In the genomic region with DNA sequence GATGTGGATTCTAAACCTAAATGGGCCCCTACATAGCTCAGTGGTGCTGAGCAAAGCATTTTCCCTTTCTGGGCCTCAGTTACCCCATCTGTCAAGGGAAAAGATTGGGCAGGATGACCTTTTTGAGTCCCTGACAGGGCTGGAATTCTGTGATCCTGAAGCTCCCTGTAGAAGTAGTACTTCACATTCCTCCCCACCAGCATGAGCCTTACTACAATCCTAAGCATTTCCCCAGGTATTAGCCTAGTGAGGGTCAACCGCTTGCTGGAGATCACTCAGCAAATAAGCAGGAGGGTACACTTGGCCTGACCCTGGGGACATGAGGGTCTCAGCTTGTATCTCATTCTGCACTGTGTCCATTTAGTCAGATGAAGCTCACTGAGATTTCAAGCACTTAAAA, we compare ENCODE assay signal across 18 cellular contexts. TPM values are rescaled to one million over a fixed set of nuclear protein-coding genes. Genes with fewer than 3 reads are reported as not detected.
A peak's percentile ranks its signal among the peaks of the same experiment; 100 is the strongest.
DNase-seq lines count a peak whose midpoint lies in the region; ATAC-seq and TF ChIP-seq lines count a peak whose summit lies in the region.
"Had no signal": no experiment of that assay in that cellular context is flagged by ENCODE, and none has a peak within 500 bp of the region (broad histone marks: within the 10 kb centered on the region; RNA-seq: fewer than 3 reads in every experiment).

No MANE protein-coding gene starts in this region.

- no peak overlapping the region for H3K9ac ChIP-seq in endodermal cell (ENCODE audit: extremely low read depth, low read length, poor library complexity, severe bottlenecking)

- no peak for DNase-seq in natural killer cell
- DNase-seq in natural killer cell treated with Interleukin-12 subunit alpha and Interleukin-12 subunit beta and Interleukin-15 and Interleukin-18, amount 100 ng/mL, for 72 hours (ENCODE audit: low spot score) = no peak
- no peak for DNase-seq in endodermal cell
- DNase-seq in NOMO-1 treated with DMSO at 0.1 percent for 48 hours (lab: John Stamatoyannopoulos, UW; ENCODE audit: unreplicated experiment) = no peak
- no peak for DNase-seq in effector CD8-positive, alpha-beta T cell (lab: John Stamatoyannopoulos, UW)
- no peak for DNase-seq in SKM-1 (lab: John Stamatoyannopoulos, UW; ENCODE audit: unreplicated experiment)
- DNase-seq: activated naive CD4-positive, alpha-beta T cell; NCI-H1105; NCI-H1930; retina; uterus had no signal

- no peaks in the 10 kb centered on the region for H3K36me3 Mint-ChIP-seq in natural killer cell
- no peaks in the 10 kb centered on the region for H3K36me3 Mint-ChIP-seq in natural killer cell treated with Interleukin-12 subunit alpha and Interleukin-12 subunit beta and Interleukin-15 and Interleukin-18, amount 100 ng/mL, for 72 hours
- peaks cover 3% of the 10 kb centered on the region for H3K36me3 Mint-ChIP-seq in endodermal cell (ENCODE audit: low read depth)
- H3K36me3 Mint-ChIP-seq: mesothelial cell of epicardium had no signal

- H3K27ac ChIP-seq in VCaP (peak overlapping the region; percentile 100), endodermal cell (ENCODE audit: low read depth, low read length) (no peak overlapping the region)
- H3K27ac ChIP-seq: SK-N-MC, suprapubic skin, uterus had no signal

- H3K4me3 ChIP-seq in endodermal cell (ENCODE audit: low read length) = no peak overlapping the region
- H3K4me3 ChIP-seq: dorsolateral prefrontal cortex, SK-N-MC, suprapubic skin, uterus had no signal

- TF ChIP-seq CTCF in natural killer cell (IDR thresholded peaks at IDR 0.05) = no peak
- TF ChIP-seq CTCF in VCaP (conservative IDR thresholded peaks at IDR 0.05) = no peak
- no peak for TF ChIP-seq CTCF in endodermal cell (conservative IDR thresholded peaks at IDR 0.05)

- no peak for ATAC-seq in natural killer cell
- ATAC-seq in natural killer cell treated with Interleukin-12 subunit alpha and Interleukin-12 subunit beta and Interleukin-15 and Interleukin-18, amount 100 ng/mL, for 72 hours = no peak
- ATAC-seq: stimulated activated memory B cell treated with anti-CD40 and anti-IgM and Interleukin-4, amounts not matched to agents 10 μg/mL and 1 μg/mL and 100 μg/mL, for 72 hours had no signal

- no peaks in the 10 kb centered on the region for H3K9me3 ChIP-seq in endodermal cell (ENCODE audit: control insufficient read depth, low read length)
- H3K9me3 ChIP-seq: suprapubic skin, uterus had no signal

- H3K27me3 Mint-ChIP-seq in natural killer cell (ENCODE audit: low read depth in 2 of 2) = no peaks in the 10 kb centered on the region
- H3K27me3 Mint-ChIP-seq in natural killer cell treated with Interleukin-12 subunit alpha and Interleukin-12 subunit beta and Interleukin-15 and Interleukin-18, amount 100 ng/mL, for 72 hours = no peaks in the 10 kb centered on the region
- H3K27me3 Mint-ChIP-seq in endodermal cell (ENCODE audit: insufficient read depth) = no peaks in the 10 kb centered on the region
- H3K27me3 Mint-ChIP-seq: naive thymus-derived CD4-positive, alpha-beta T cell; stimulated activated memory B cell treated with anti-CD40 and anti-IgM and Interleukin-4, amounts not matched to agents 10 μg/mL and 1 μg/mL and 100 μg/mL, for 72 hours had no signal

- H3K36me3 ChIP-seq in endodermal cell (ENCODE audit: control insufficient read depth, insufficient read depth, low read length) = no peaks in the 10 kb centered on the region
- H3K36me3 ChIP-seq: suprapubic skin, uterus had no signal

- intact Hi-C loops in natural killer cell (cut with micrococcal nuclease) = no loop called here

- peaks cover 30% of the 10 kb centered on the region for H3K4me1 ChIP-seq in endodermal cell (ENCODE audit: control insufficient read depth, insufficient read depth, low read length)
- H3K4me1 ChIP-seq: suprapubic skin, uterus had no signal

- H3K4me1 Mint-ChIP-seq in natural killer cell (peaks cover 17 to 18% of the 10 kb centered on the region in 2 donors), endodermal cell (peaks cover 47% of the 10 kb centered on the region)
- peaks cover 16 to 18% of the 10 kb centered on the region in 2 donors for H3K4me1 Mint-ChIP-seq in natural killer cell treated with Interleukin-12 subunit alpha and Interleukin-12 subunit beta and Interleukin-15 and Interleukin-18, amount 100 ng/mL, for 72 hours (ENCODE audit: low read depth in 2 of 2)

- H3K9me3 Mint-ChIP-seq in natural killer cell = no peaks in the 10 kb centered on the region
- no peaks in the 10 kb centered on the region for H3K9me3 Mint-ChIP-seq in natural killer cell treated with Interleukin-12 subunit alpha and Interleukin-12 subunit beta and Interleukin-15 and Interleukin-18, amount 100 ng/mL, for 72 hours
- H3K9me3 Mint-ChIP-seq in endodermal cell = no peaks in the 10 kb centered on the region
- H3K9me3 Mint-ChIP-seq: mesothelial cell of epicardium; naive thymus-derived CD4-positive, alpha-beta T cell; stimulated activated memory B cell treated with anti-CD40 and anti-IgM and Interleukin-4, amounts not matched to agents 10 μg/mL and 1 μg/mL and 100 μg/mL, for 72 hours had no signal

- peak overlapping the region; percentile 79 to 83 for H3K27ac Mint-ChIP-seq in natural killer cell
- H3K27ac Mint-ChIP-seq in natural killer cell treated with Interleukin-12 subunit alpha and Interleukin-12 subunit beta and Interleukin-15 and Interleukin-18, amount 100 ng/mL, for 72 hours = peak overlapping the region in 1 of 2 donors; percentile 86
- peak overlapping the region; percentile 26 for H3K27ac Mint-ChIP-seq in endodermal cell
- H3K27ac Mint-ChIP-seq: mesothelial cell of epicardium; stimulated activated memory B cell treated with anti-CD40 and anti-IgM and Interleukin-4, amounts not matched to agents 10 μg/mL and 1 μg/mL and 100 μg/mL, for 72 hours had no signal

- H3K27me3 ChIP-seq in endodermal cell (ENCODE audit: control insufficient read depth, insufficient read depth, low read length, poor library complexity, severe bottlenecking) = no peaks in the 10 kb centered on the region
- H3K27me3 ChIP-seq: dorsolateral prefrontal cortex, suprapubic skin, uterus had no signal

- WGBS in endodermal cell (ENCODE audit: insufficient coverage in 1 of 2, insufficient read length in 1 of 2), 2 experiments = 93 to 95% methylated on average over 1 of the region's 1 CpG

- H3K4me3 Mint-ChIP-seq in natural killer cell = no peak overlapping the region
- no peak overlapping the region for H3K4me3 Mint-ChIP-seq in natural killer cell treated with Interleukin-12 subunit alpha and Interleukin-12 subunit beta and Interleukin-15 and Interleukin-18, amount 100 ng/mL, for 72 hours
- H3K4me3 Mint-ChIP-seq in endodermal cell = no peak overlapping the region
- H3K4me3 Mint-ChIP-seq: mesothelial cell of epicardium; stimulated activated memory B cell treated with anti-CD40 and anti-IgM and Interleukin-4, amounts not matched to agents 10 μg/mL and 1 μg/mL and 100 μg/mL, for 72 hours had no signal

RNA-seq across cellular contexts. Expression of a gene that starts 13.4 kb away (rescaled TPM):
- total RNA-seq in natural killer cell (10 to 100 TPM; 27.1 to 30.3 (median 28.3) TPM), endodermal cell (10 to 100 TPM; 24.6 to 26.1 TPM)
- total RNA-seq in natural killer cell treated with Interleukin-12 subunit alpha and Interleukin-12 subunit beta and Interleukin-15 and Interleukin-18, amount 100 ng/mL, for 72 hours = 10 to 100 TPM; 19.0 to 20.6 TPM
- 32.2 TPM for polyA plus RNA-seq in endodermal cell (2013, experiment 1 of 2)
- 31.4 TPM for polyA plus RNA-seq in endodermal cell (2013, experiment 2 of 2)

RNA-seq across cellular contexts. Expression of a gene that starts 41.1 kb away (rescaled TPM):
- total RNA-seq in natural killer cell (10 to 100 TPM; 15.8 to 19.1 (median 15.8) TPM), endodermal cell (10 to 100 TPM; 21.4 to 32.4 TPM)
- 10 to 100 TPM; 21.6 to 29.1 TPM for total RNA-seq in natural killer cell treated with Interleukin-12 subunit alpha and Interleukin-12 subunit beta and Interleukin-15 and Interleukin-18, amount 100 ng/mL, for 72 hours
- polyA plus RNA-seq in endodermal cell (2013, experiment 1 of 2) = 26.4 TPM
- polyA plus RNA-seq in endodermal cell (2013, experiment 2 of 2) = 23.9 TPM
